In genomic region chr14:105075364-105076295, GRCh38 we compare ENCODE assay signal across 8 cellular contexts. TPM values are rescaled to one million over a fixed set of nuclear protein-coding genes. Genes with fewer than 3 reads are reported as not detected.
DNase-seq lines count a peak whose midpoint lies in the region; ATAC-seq and TF ChIP-seq lines count a peak whose summit lies in the region.

No MANE protein-coding gene starts in this region.

- H3K4me1 ChIP-seq in OCI-LY3 (ENCODE audit: low read length) (peaks cover 59% of the 10 kb centered on the region), gastroesophageal sphincter (peaks cover 0 to 25% (median 5%) of the 10 kb centered on the region in 3 donors), subcutaneous abdominal adipose tissue (ENCODE audit: control insufficient read depth in 5 of 5, insufficient read depth in 5 of 5, low read length in 5 of 5) (peaks cover 2 to 49% (median 25%) of the 10 kb centered on the region in 5 donors)

- no peak for TF ChIP-seq EP300 in gastroesophageal sphincter (IDR thresholded peaks at IDR 0.05)

- H3K9me3 ChIP-seq in OCI-LY3 (ENCODE audit: insufficient read depth, low read length) (no peaks in the 10 kb centered on the region), gastroesophageal sphincter (no peaks in the 10 kb centered on the region), subcutaneous abdominal adipose tissue (ENCODE audit: control insufficient read depth in 5 of 5, low read length in 5 of 5) (peaks cover 0 to 4% (median 0%) of the 10 kb centered on the region in 5 donors)

- TF ChIP-seq CTCF in OCI-LY3 (IDR thresholded peaks at IDR 0.05; ENCODE audit: low read depth, low read length): peak; percentile 21
- no peak for TF ChIP-seq CTCF in gastroesophageal sphincter (IDR thresholded peaks at IDR 0.05)
- TF ChIP-seq CTCF in dorsolateral prefrontal cortex (IDR thresholded peaks at IDR 0.05 in 54 of 56, conservative IDR thresholded peaks at IDR 0.05 in 2 of 56; ENCODE audit: low read depth in 1 of 56, partially characterized antibody in 56 of 56): no peak

- peaks cover 40% of the 10 kb centered on the region for H3K79me2 ChIP-seq in OCI-LY3 (ENCODE audit: low read length)

- intact Hi-C loops in dorsolateral prefrontal cortex (cut with DNase I): no loop called here

- no peak for TF ChIP-seq POLR2A in gastroesophageal sphincter (IDR thresholded peaks at IDR 0.05)

- no peaks in the 10 kb centered on the region for H3K27me3 ChIP-seq in OCI-LY3 (ENCODE audit: low read depth, low read length)
- peaks cover 66% of the 10 kb centered on the region for H3K27me3 ChIP-seq in gastroesophageal sphincter
- H3K27me3 ChIP-seq in subcutaneous abdominal adipose tissue (ENCODE audit: control insufficient read depth in 5 of 5, insufficient read depth in 4 of 5, low read length in 5 of 5): peaks cover 0 to 39% (median 36%) of the 10 kb centered on the region in 5 donors
- peaks cover 0 to 51% (median 29%) of the 10 kb centered on the region in 45 donors for H3K27me3 ChIP-seq in dorsolateral prefrontal cortex

- H3K4me3 ChIP-seq in OCI-LY3 (ENCODE audit: low read length): peak overlapping the region; percentile 82
- H3K4me3 ChIP-seq in gastroesophageal sphincter: peak overlapping the region in 1 of 2 donors; percentile 16
- peak overlapping the region in 4 of 5 donors; percentile 6 to 51 (median 38) for H3K4me3 ChIP-seq in subcutaneous abdominal adipose tissue (ENCODE audit: low read depth in 1 of 5, low read length in 5 of 5)
- H3K4me3 ChIP-seq in dorsolateral prefrontal cortex: peak overlapping the region in 6 of 59 donors; percentile 3 to 34 (median 10)

- no peaks in the 10 kb centered on the region for H4K20me1 ChIP-seq in OCI-LY3 (ENCODE audit: insufficient read depth, low read length)

- no peak overlapping the region for H2AFZ ChIP-seq in OCI-LY3 (ENCODE audit: low read depth, low read length)

- H3K4me2 ChIP-seq in OCI-LY3 (ENCODE audit: low read length): peak overlapping the region; percentile 99

- H3K9ac ChIP-seq in OCI-LY3 (ENCODE audit: low read length): peak overlapping the region; percentile 94
- peak overlapping the region in 3 of 5 donors; percentile 12 to 60 (median 52) for H3K9ac ChIP-seq in subcutaneous abdominal adipose tissue (ENCODE audit: low read length in 5 of 5)

- ATAC-seq in HG02759 (IDR thresholded peaks at IDR 0.05; ENCODE audit: unreplicated experiment): peak; percentile 64
- ATAC-seq in gastroesophageal sphincter: peak; percentile 63

- H3K27ac ChIP-seq in OCI-LY3 (ENCODE audit: low read length): peak overlapping the region; percentile 86
- H3K27ac ChIP-seq in gastroesophageal sphincter: peak overlapping the region in 2 of 4 donors; percentile 21 to 37
- no peak overlapping the region for H3K27ac ChIP-seq in subcutaneous abdominal adipose tissue (ENCODE audit: low read depth, low read length)
- H3K27ac ChIP-seq in dorsolateral prefrontal cortex: peak overlapping the region in 1 of 59 donors; percentile 28

- H3K36me3 ChIP-seq in OCI-LY3 (replicated peaks; ENCODE audit: low read depth, low read length) (peaks cover 12% of the 10 kb centered on the region), gastroesophageal sphincter (no peaks in the 10 kb centered on the region), subcutaneous abdominal adipose tissue (ENCODE audit: control insufficient read depth in 5 of 5, insufficient read depth in 5 of 5, low read length in 5 of 5) (no peaks in the 10 kb centered on the region)

- DNase-seq in NCI-H1417 (lab: John Stamatoyannopoulos, UW) (peak in 2 of 3 experiments; percentile 70 to 79), NCI-H1417 treated with DMSO at 0.1 percent for 48 hours (lab: John Stamatoyannopoulos, UW) (no peak), foreskin melanocyte (no peak), dorsolateral prefrontal cortex (no peak)

- no CpG with 5 or more reads among the region's 24 CpGs for WGBS in gastroesophageal sphincter (ENCODE audit: low coverage in 1 of 2), 2 donors

RNA-seq across cellular contexts. Expression of gene GPR132, which starts 10.4 kb away (rescaled TPM):
- total RNA-seq in gastroesophageal sphincter (1 to 10 TPM; 1.0 to 3.2 (median 2.1) TPM), dorsolateral prefrontal cortex (1 to 10 TPM in 96 of 120 experiments, under 1 TPM in 24; 0.48 to 3.9 (median 1.6) TPM)

RNA-seq across cellular contexts. Expression of gene CDCA4, which starts 54.7 kb away (rescaled TPM):
- total RNA-seq in gastroesophageal sphincter (1 to 10 TPM; 5.8 to 7.8 (median 6.2) TPM), dorsolateral prefrontal cortex (1 to 10 TPM; 1.7 to 5.4 (median 3.1) TPM)

Comparison
In these comparisons a context has a peak if more than half of its experiments do, and no peak if none do; other contexts are left out.
1. DNase-seq: peak in NCI-H1417 (2 of 3); none in NCI-H1417 treated with DMSO at 0.1 percent for 48 hours (single experiment), foreskin melanocyte (single experiment) and dorsolateral prefrontal cortex (0 of 10).